ENCODE assay signal across 17 cellular contexts in genomic region chr5:146002491-146002890, GRCh38.
DNase-seq lines count a peak whose midpoint lies in the region; ATAC-seq and TF ChIP-seq lines count a peak whose summit lies in the region.
"Had no signal": no experiment of that assay in that cellular context is flagged by ENCODE, and none has a peak within 500 bp of the region (broad histone marks: within the 10 kb centered on the region; RNA-seq: fewer than 3 reads in every experiment).

No MANE protein-coding gene starts in this region.

- H3K27me3 ChIP-seq in A673 (replicated peaks; ENCODE audit: insufficient read depth, low read depth, low read length, poor library complexity) (no peaks in the 10 kb centered on the region), esophagus muscularis mucosa (no peaks in the 10 kb centered on the region)
- H3K27me3 ChIP-seq: BLaER1 treated with 17β-estradiol and CSF1 and Interleukin-3, amounts not matched to agents 10 nM and 100 nM had no signal

- TF ChIP-seq EP300 in esophagus muscularis mucosa (IDR thresholded peaks at IDR 0.05), result no peak

- H3K27ac ChIP-seq in A673 (ENCODE audit: low read depth, low read length, poor library complexity, severe bottlenecking), result peak overlapping the region; percentile 89
- H3K27ac ChIP-seq in HEK293 (ENCODE audit: extremely low read depth, low read depth, low read length), result no peak overlapping the region
- peak overlapping the region; percentile 91 for H3K27ac ChIP-seq in SK-N-MC
- no peak overlapping the region for H3K27ac ChIP-seq in esophagus muscularis mucosa (replicated peaks in 1 of 4)
- H3K27ac ChIP-seq: BLaER1 treated with 17β-estradiol and CSF1 and Interleukin-3, amounts not matched to agents 10 nM and 100 nM; C4-2B had no signal

- H3K36me3 ChIP-seq in A673 (ENCODE audit: insufficient read depth, low read length, poor library complexity, severe bottlenecking) (no peaks in the 10 kb centered on the region), HEK293 (ENCODE audit: control insufficient read depth in 2 of 2, insufficient read depth in 1 of 2, low read length in 2 of 2) (no peaks in the 10 kb centered on the region), SK-N-MC (ENCODE audit: insufficient read depth, low read length) (no peaks in the 10 kb centered on the region), esophagus muscularis mucosa (no peaks in the 10 kb centered on the region)
- H3K36me3 ChIP-seq: BLaER1 treated with 17β-estradiol and CSF1 and Interleukin-3, amounts not matched to agents 10 nM and 100 nM had no signal

- H3K9me3 ChIP-seq in A673 (ENCODE audit: low read depth, low read length, poor library complexity, severe bottlenecking) (no peaks in the 10 kb centered on the region), HEK293 (ENCODE audit: control insufficient read depth, insufficient read depth, low read depth, low read length) (no peaks in the 10 kb centered on the region), SK-N-MC (ENCODE audit: low read depth, low read length) (no peaks in the 10 kb centered on the region), esophagus muscularis mucosa (no peaks in the 10 kb centered on the region)
- H3K9me3 ChIP-seq: Caco-2 had no signal

- POLR2A ChIA-PET in A673 (lab: Charles Lee; ENCODE audit: low non-redundant PET), result interaction anchor here (0.7 to 1.0 kb wide), 5 partner anchors 26 to 1693 kb away, joined by 3 to 7 read pairs (median 3); no protein-coding TSS in a partner anchor
- POLR2A ChIA-PET in HEK293 (lab: Yijun Ruan, JAX), result no interaction called here

- no TSS peak for BruUV-seq in A673 (replicated peaks; lab: Mats Ljungman, UMichigan)

- 94% methylated on average over 7 of the region's 7 CpGs for WGBS in esophagus muscularis mucosa

- intact Hi-C loops in A673 (cut with micrococcal nuclease; ENCODE audit: unreplicated experiment) (loop anchor here (1.0 to 5.0 kb wide), 4 partner anchors 47 to 1740 kb away; no protein-coding TSS in a partner anchor), esophagus muscularis mucosa (cut with DNase I) (no loop called here)

- peak; percentile 99 for DNase-seq in A673 (ENCODE audit: low spot score)
- peak; percentile 78 for DNase-seq in SK-N-MC (ENCODE audit: low read depth, low spot score)
- peak; percentile 47 for DNase-seq in esophagus muscularis mucosa (ENCODE audit: extremely low spot score)
- no peak for DNase-seq in T-helper 1 cell
- DNase-seq: 8988T; AML-193; Caco-2; Calu3; CD4-positive, alpha-beta T cell; CD8-positive, alpha-beta T cell; DMS79 treated with DMSO at 0.1 percent for 48 hours; GF-D8 had no signal

- TF ChIP-seq POLR2A in esophagus muscularis mucosa (IDR thresholded peaks at IDR 0.05; ENCODE audit: low read depth), result no peak

- H3K4me1 ChIP-seq in A673 (ENCODE audit: insufficient read depth, low read length, poor library complexity, severe bottlenecking), result peaks cover 80% of the 10 kb centered on the region
- H3K4me1 ChIP-seq in HEK293 (ENCODE audit: control insufficient read depth, insufficient read depth, low read length), result no peaks in the 10 kb centered on the region
- H3K4me1 ChIP-seq in esophagus muscularis mucosa, result no peaks in the 10 kb centered on the region
- H3K4me1 ChIP-seq: Caco-2 had no signal

- H3K4me3 ChIP-seq in A673 (ENCODE audit: low read depth, low read length, poor library complexity, severe bottlenecking) (no peak overlapping the region), HEK293 (ENCODE audit: low read depth, low read length) (no peak overlapping the region), SK-N-MC (peak overlapping the region; percentile 31), esophagus muscularis mucosa (no peak overlapping the region)
- H3K4me3 ChIP-seq: BLaER1 treated with 17β-estradiol and CSF1 and Interleukin-3, amounts not matched to agents 10 nM and 100 nM had no signal

- ATAC-seq in HG02885 (IDR thresholded peaks at IDR 0.05; ENCODE audit: poor library complexity, unreplicated experiment), result no peak
- no peak for ATAC-seq in HG03135 (IDR thresholded peaks at IDR 0.05; ENCODE audit: unreplicated experiment)
- ATAC-seq: CD8-positive, alpha-beta T cell had no signal

- H3K9ac ChIP-seq in SK-N-MC (ENCODE audit: insufficient read length), result no peak overlapping the region
- H3K9ac ChIP-seq: BLaER1 treated with 17β-estradiol and CSF1 and Interleukin-3, amounts not matched to agents 10 nM and 100 nM had no signal

- CTCF ChIA-PET in A673 (lab: Charles Lee), result interaction anchor here (0.8 to 1.0 kb wide), 3 partner anchors 77 to 1799 kb away, joined by 3 read pairs; no protein-coding TSS in a partner anchor
- CTCF ChIA-PET in HEK293 (lab: Yijun Ruan, JAX), result no interaction called here

- TF ChIP-seq CTCF in A673 (conservative IDR thresholded peaks at IDR 0.05; ENCODE audit: low read depth, low read length) (no peak), HEK293 (tag by site-specific recombination; IDR thresholded peaks at IDR 0.05) (no peak), esophagus muscularis mucosa (IDR thresholded peaks at IDR 0.05) (no peak)

TF ChIP-seq in HEK293, 187 proteins besides CTCF, POLR2A, EP300 and RAD21:
- TF ChIP-seq OSR2 (tag by site-specific recombination; IDR thresholded peaks at IDR 0.05), result no peak
- no peak for TF ChIP-seq GFI1B (tag by site-specific recombination; IDR thresholded peaks at IDR 0.05)
- no peak for TF ChIP-seq SALL2 (tag by site-specific recombination; IDR thresholded peaks at IDR 0.05; ENCODE audit: borderline replicate concordance)
- TF ChIP-seq, protein P1, sequence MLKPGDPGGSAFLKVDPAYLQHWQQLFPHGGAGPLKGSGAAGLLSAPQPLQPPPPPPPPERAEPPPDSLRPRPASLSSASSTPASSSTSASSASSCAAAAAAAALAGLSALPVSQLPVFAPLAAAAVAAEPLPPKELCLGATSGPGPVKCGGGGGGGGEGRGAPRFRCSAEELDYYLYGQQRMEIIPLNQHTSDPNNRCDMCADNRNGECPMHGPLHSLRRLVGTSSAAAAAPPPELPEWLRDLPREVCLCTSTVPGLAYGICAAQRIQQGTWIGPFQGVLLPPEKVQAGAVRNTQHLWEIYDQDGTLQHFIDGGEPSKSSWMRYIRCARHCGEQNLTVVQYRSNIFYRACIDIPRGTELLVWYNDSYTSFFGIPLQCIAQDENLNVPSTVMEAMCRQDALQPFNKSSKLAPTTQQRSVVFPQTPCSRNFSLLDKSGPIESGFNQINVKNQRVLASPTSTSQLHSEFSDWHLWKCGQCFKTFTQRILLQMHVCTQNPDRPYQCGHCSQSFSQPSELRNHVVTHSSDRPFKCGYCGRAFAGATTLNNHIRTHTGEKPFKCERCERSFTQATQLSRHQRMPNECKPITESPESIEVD (tag by site-specific recombination; IDR thresholded peaks at IDR 0.05), result no peak
- no peak for TF ChIP-seq ZNF561 (tag by site-specific recombination; IDR thresholded peaks at IDR 0.05; ENCODE audit: borderline replicate concordance)
- TF ChIP-seq ZNF214 (tag by site-specific recombination; IDR thresholded peaks at IDR 0.05; ENCODE audit: borderline replicate concordance), result no peak
- no peak for TF ChIP-seq ZFP41 (tag by site-specific recombination; IDR thresholded peaks at IDR 0.05; ENCODE audit: borderline replicate concordance)
- TF ChIP-seq ZNF366 (tag by site-specific recombination; conservative IDR thresholded peaks at IDR 0.05), result peak; percentile 84
TF ChIP-seq in HEK293: peak in this region for 1.

Comparison
In these comparisons a context has a peak if more than half of its experiments do, and no peak if none do; other contexts are left out.
1. DNase-seq: peak in A673 (single experiment), SK-N-MC (single experiment) and esophagus muscularis mucosa (single experiment); none in T-helper 1 cell (0 of 5).
2. H3K27ac ChIP-seq: peak in A673 (single experiment) and SK-N-MC (single experiment); none in HEK293 (single experiment) and esophagus muscularis mucosa (0 of 4).